In genomic region chr3:187521546-187521945, GRCh38 we compare ENCODE assay signal across 17 cellular contexts.
"Had no signal": no experiment of that assay in that cellular context is flagged by ENCODE, and none has a peak within 500 bp of the region (broad histone marks: within the 10 kb centered on the region; RNA-seq: fewer than 3 reads in every experiment).

No MANE protein-coding gene starts in this region.

- H3K4me1 ChIP-seq: ascending aorta, breast epithelium, prostate gland, right lobe of liver, stomach, upper lobe of left lung had no signal

- H3K4me3 ChIP-seq: ascending aorta, breast epithelium, prostate gland, right lobe of liver, stomach, testis, upper lobe of left lung had no signal

- H3K9me3 Mint-ChIP-seq: activated naive CD4-positive, alpha-beta T cell treated with anti-CD3 and anti-CD28 coated beads for 36 hours; activated naive CD8-positive, alpha-beta T cell treated with anti-CD3 and anti-CD28 coated beads, Interleukin-2, amount 50 U/mL, for 24 hours; activated T-helper 17 cell treated with anti-CD3 and anti-CD28 coated beads, Interleukin-2, amount 50 U/mL, for 72 hours; nephron had no signal

- H3K4me1 Mint-ChIP-seq: activated naive CD8-positive, alpha-beta T cell treated with anti-CD3 and anti-CD28 coated beads, Interleukin-2, amount 50 U/mL, for 24 hours; activated T-helper 17 cell treated with anti-CD3 and anti-CD28 coated beads, Interleukin-2, amount 50 U/mL, for 72 hours had no signal

- H3K27ac ChIP-seq: ascending aorta, breast epithelium, prostate gland, right lobe of liver, stomach, testis, upper lobe of left lung had no signal

- H3K27ac Mint-ChIP-seq: activated naive CD4-positive, alpha-beta T cell treated with anti-CD3 and anti-CD28 coated beads for 36 hours; activated naive CD8-positive, alpha-beta T cell treated with anti-CD3 and anti-CD28 coated beads, Interleukin-2, amount 50 U/mL, for 24 hours; activated T-helper 17 cell treated with anti-CD3 and anti-CD28 coated beads, Interleukin-2, amount 50 U/mL, for 72 hours; nephron had no signal

- H3K9me3 ChIP-seq: ascending aorta, breast epithelium, prostate gland, right lobe of liver, stomach, testis, upper lobe of left lung had no signal

- H3K27me3 ChIP-seq: ascending aorta, breast epithelium, right lobe of liver, testis, upper lobe of left lung had no signal

- ATAC-seq: activated naive CD8-positive, alpha-beta T cell treated with anti-CD3 and anti-CD28 coated beads, Interleukin-2, amount 50 U/mL, for 24 hours; activated T-helper 17 cell treated with anti-CD3 and anti-CD28 coated beads, Interleukin-2, amount 50 U/mL, for 72 hours; right lobe of liver had no signal

- H3K4me3 Mint-ChIP-seq: activated naive CD4-positive, alpha-beta T cell treated with anti-CD3 and anti-CD28 coated beads for 36 hours; activated naive CD8-positive, alpha-beta T cell treated with anti-CD3 and anti-CD28 coated beads, Interleukin-2, amount 50 U/mL, for 24 hours; activated T-helper 17 cell treated with anti-CD3 and anti-CD28 coated beads, Interleukin-2, amount 50 U/mL, for 72 hours; nephron had no signal

- H3K36me3 ChIP-seq: ascending aorta, breast epithelium, prostate gland, right lobe of liver, stomach, upper lobe of left lung had no signal

- DNase-seq: activated CD4-positive, alpha-beta T cell treated with anti-CD3 and anti-CD28 coated beads, Interleukin-2, amount 50 U/mL, for 4 hours; activated CD4-positive, CD25-positive, alpha-beta regulatory T cell treated with anti-CD3 and anti-CD28 coated beads, Interleukin-2, amount 50 U/mL, for 72 hours; activated naive CD4-positive, alpha-beta T cell treated with anti-CD3 and anti-CD28 coated beads for 36 hours; activated naive CD8-positive, alpha-beta T cell treated with anti-CD3 and anti-CD28 coated beads, Interleukin-2, amount 50 U/mL, for 24 hours; cerebellar nuclear complex; effector CD8-positive, alpha-beta T cell; foreskin fibroblast; occipital lobe; right lobe of liver; stomach had no signal
